In genomic region chr7:93375603-93376002, GRCh38 we compare ENCODE assay signal across 33 cellular contexts.
A peak's percentile ranks its signal among the peaks of the same experiment; 100 is the strongest.
DNase-seq lines count a peak whose midpoint lies in the region; ATAC-seq and TF ChIP-seq lines count a peak whose summit lies in the region.
"Had no signal": no experiment of that assay in that cellular context is flagged by ENCODE, and none has a peak within 500 bp of the region (broad histone marks: within the 10 kb centered on the region; RNA-seq: fewer than 3 reads in every experiment).

No MANE protein-coding gene starts in this region.

- no peak overlapping the region for H3K27ac ChIP-seq in OCI-LY7 (ENCODE audit: low read depth, low read length, poor library complexity, severe bottlenecking)
- no peak overlapping the region for H3K27ac ChIP-seq in CD4-positive, alpha-beta T cell (ENCODE audit: low read depth, low read length)
- H3K27ac ChIP-seq: A549, adrenal gland, BLaER1, esophagus muscularis mucosa, hepatocyte, left lung, pancreas, right atrium auricular region, spleen, stomach had no signal

- 0 out of 2 replicates have a peak, but pooled peaks cover 5% of the 10 kb centered on the region for H3K9me3 ChIP-seq in OCI-LY7 (ENCODE audit: low read length)
- no peaks in the 10 kb centered on the region for H3K9me3 ChIP-seq in CD4-positive, alpha-beta T cell (ENCODE audit: control insufficient read depth, low read length)
- H3K9me3 ChIP-seq: adrenal gland, BLaER1, pancreas, right atrium auricular region, stomach had no signal

- POLR2A ChIA-PET in OCI-LY7 (lab: Charles Lee): interaction anchor here (1.2 kb wide), 1 partner anchor 42 kb away, joined by 3 read pairs; no protein-coding TSS in a partner anchor
- POLR2A ChIA-PET in CD4-positive, alpha-beta T cell (lab: Charles Lee): no interaction called here

- H3K27ac Mint-ChIP-seq in CD4-positive, alpha-beta T cell: no peak overlapping the region
- H3K27ac Mint-ChIP-seq: activated B cell treated with CpG ODN at 0.5 μM for 24 hours; immature natural killer cell; natural killer cell treated with Interleukin-12 subunit alpha and Interleukin-12 subunit beta and Interleukin-15 and Interleukin-18, amount 100 ng/mL, for 72 hours had no signal

- H3K79me2 ChIP-seq in OCI-LY7 (ENCODE audit: insufficient read depth, low read depth, low read length): no peaks in the 10 kb centered on the region
- H3K79me2 ChIP-seq: hepatocyte had no signal

- H3K4me2 ChIP-seq in OCI-LY7 (ENCODE audit: low read length): no peak overlapping the region
- H3K4me2 ChIP-seq: A549, BLaER1, hepatocyte had no signal

- TF ChIP-seq CTCF in AG10803 (conservative IDR thresholded peaks at IDR 0.05; ENCODE audit: low read length) (no peak), OCI-LY7 (conservative IDR thresholded peaks at IDR 0.05; ENCODE audit: low read length) (no peak)
- no peak for TF ChIP-seq CTCF in CD4-positive, alpha-beta T cell (IDR thresholded peaks at IDR 0.05)

- H3K4me3 Mint-ChIP-seq in CD4-positive, alpha-beta T cell: no peak overlapping the region
- H3K4me3 Mint-ChIP-seq: activated B cell treated with CpG ODN at 0.5 μM for 24 hours; immature natural killer cell; natural killer cell treated with Interleukin-12 subunit alpha and Interleukin-12 subunit beta and Interleukin-15 and Interleukin-18, amount 100 ng/mL, for 72 hours had no signal

- no peaks in the 10 kb centered on the region for H3K9me3 Mint-ChIP-seq in CD4-positive, alpha-beta T cell
- H3K9me3 Mint-ChIP-seq: activated B cell treated with CpG ODN at 0.5 μM for 24 hours; natural killer cell treated with Interleukin-12 subunit alpha and Interleukin-12 subunit beta and Interleukin-15 and Interleukin-18, amount 100 ng/mL, for 72 hours had no signal

- no peaks in the 10 kb centered on the region for H3K4me1 Mint-ChIP-seq in CD4-positive, alpha-beta T cell (ENCODE audit: low read depth)
- H3K4me1 Mint-ChIP-seq: immature natural killer cell had no signal

- BruUV-seq in OCI-LY7 (replicated peaks; lab: Mats Ljungman, UMichigan): no TSS peak

- intact Hi-C loops in OCI-LY7 (cut with micrococcal nuclease; ENCODE audit: unreplicated experiment): loop anchor here (2.0 to 5.0 kb wide), 2 partner anchors 129 to 143 kb away; partner anchors contain the start of gene VPS50
- intact Hi-C loops in CD4-positive, alpha-beta T cell (cut with DNase I, micrococcal nuclease): no loop called here

- no peaks in the 10 kb centered on the region for H3K27me3 ChIP-seq in CD4-positive, alpha-beta T cell (ENCODE audit: control insufficient read depth, insufficient read depth, low read length)
- H3K27me3 ChIP-seq: BLaER1, esophagus muscularis mucosa, pancreas, right atrium auricular region, spleen had no signal

- H4K20me1 ChIP-seq in OCI-LY7 (ENCODE audit: insufficient read depth, low read length): no peaks in the 10 kb centered on the region
- H4K20me1 ChIP-seq: BLaER1 had no signal

- no peaks in the 10 kb centered on the region for H3K36me3 Mint-ChIP-seq in CD4-positive, alpha-beta T cell (ENCODE audit: low read depth)
- H3K36me3 Mint-ChIP-seq: immature natural killer cell; natural killer cell treated with Interleukin-12 subunit alpha and Interleukin-12 subunit beta and Interleukin-15 and Interleukin-18, amount 100 ng/mL, for 72 hours had no signal

- no peak overlapping the region for H2AFZ ChIP-seq in OCI-LY7 (ENCODE audit: low read length)
- H2AFZ ChIP-seq: hepatocyte had no signal

- peak; percentile 50 for ATAC-seq in GM19023 (IDR thresholded peaks at IDR 0.05; ENCODE audit: unreplicated experiment)
- ATAC-seq in HG02678 (IDR thresholded peaks at IDR 0.05; ENCODE audit: unreplicated experiment): peak; percentile 47
- ATAC-seq in CD4-positive, alpha-beta T cell (ENCODE audit: poor library complexity): no peak
- ATAC-seq: HCT116; left lung; natural killer cell treated with Interleukin-12 subunit alpha and Interleukin-12 subunit beta and Interleukin-15 and Interleukin-18, amount 100 ng/mL, for 72 hours; pancreas had no signal

- no peaks in the 10 kb centered on the region for H3K9me2 ChIP-seq in OCI-LY7 (ENCODE audit: insufficient read depth, low read length)

- peaks cover 29% of the 10 kb centered on the region for H3K4me1 ChIP-seq in OCI-LY7 (ENCODE audit: insufficient read depth, low read length, poor library complexity, severe bottlenecking)
- H3K4me1 ChIP-seq: A549, adrenal gland, esophagus muscularis mucosa, left lung, pancreas, right atrium auricular region, stomach had no signal

- DNase-seq in AG10803 (ENCODE audit: low read depth): peak; percentile 3
- DNase-seq in OCI-LY7 (ENCODE audit: low spot score): peak; percentile 43
- no peak for DNase-seq in activated naive CD4-positive, alpha-beta T cell treated with anti-CD3 and anti-CD28 coated beads, Interleukin-2, amount 50 U/mL, for 16 hours
- no peak for DNase-seq in activated T-cell treated with anti-CD3 and anti-CD28 coated beads for 4 hours
- DNase-seq in CD4-positive, alpha-beta T cell: no peak
- DNase-seq in NCI-H2196 treated with DMSO at 0.1 percent for 48 hours (lab: John Stamatoyannopoulos, UW; ENCODE audit: unreplicated experiment): no peak
- DNase-seq: activated B cell treated with CpG ODN at 0.5 μM for 24 hours; activated CD4-positive, alpha-beta T cell treated with anti-CD3 and anti-CD28 coated beads, Interleukin-2, amount 50 U/mL, for 48 hours; activated gamma-delta T cell; adrenal gland; DND-41; effector memory CD4-positive, alpha-beta T cell; immature natural killer cell; IMR-90; left lung; NCI-H1105 treated with DMSO at 0.1 percent for 48 hours; NCI-H2029 treated with DMSO at 0.1 percent for 48 hours; NCI-H446 treated with DMSO at 0.1 percent for 48 hours; pancreas; spleen; stimulated activated CD4-positive, alpha-beta T cell treated with anti-CD3 and anti-CD28 coated beads, Interleukin-4, amount 100 ng/mL, for 1 hour; stomach; T-helper 2 cell; trophoblast cell had no signal

- H3K27me3 Mint-ChIP-seq in CD4-positive, alpha-beta T cell: peaks cover 37% of the 10 kb centered on the region

- no peaks in the 10 kb centered on the region for H3K36me3 ChIP-seq in OCI-LY7 (ENCODE audit: insufficient read depth, low read length)
- H3K36me3 ChIP-seq: adrenal gland, BLaER1, esophagus muscularis mucosa, left lung, pancreas, right atrium auricular region, spleen, stomach had no signal

- H3K4me3 ChIP-seq in AG10803 (ENCODE audit: low read length) (no peak overlapping the region), OCI-LY7 (ENCODE audit: low read depth, low read length, poor library complexity, severe bottlenecking) (no peak overlapping the region)
- H3K4me3 ChIP-seq: A549, adrenal gland, BLaER1, esophagus muscularis mucosa, hepatocyte, left lung, pancreas, right atrium auricular region, spleen, stomach had no signal

- CTCF ChIA-PET in OCI-LY7 (lab: Charles Lee; ENCODE audit: unreplicated experiment): no interaction called here
- CTCF ChIA-PET in CD4-positive, alpha-beta T cell (lab: Charles Lee): no interaction called here

Comparison
In these comparisons a context has a peak if more than half of its experiments do, and no peak if none do; other contexts are left out.
1. DNase-seq: peak in AG10803 (single experiment) and OCI-LY7 (single experiment); none in activated naive CD4-positive, alpha-beta T cell treated with anti-CD3 and anti-CD28 coated beads, Interleukin-2, amount 50 U/mL, for 16 hours (single experiment), activated T-cell treated with anti-CD3 and anti-CD28 coated beads for 4 hours (single experiment), CD4-positive, alpha-beta T cell (0 of 10) and NCI-H2196 treated with DMSO at 0.1 percent for 48 hours (single experiment).